Comparison of ENCODE assay signal across 9 cellular contexts in the genomic region with DNA sequence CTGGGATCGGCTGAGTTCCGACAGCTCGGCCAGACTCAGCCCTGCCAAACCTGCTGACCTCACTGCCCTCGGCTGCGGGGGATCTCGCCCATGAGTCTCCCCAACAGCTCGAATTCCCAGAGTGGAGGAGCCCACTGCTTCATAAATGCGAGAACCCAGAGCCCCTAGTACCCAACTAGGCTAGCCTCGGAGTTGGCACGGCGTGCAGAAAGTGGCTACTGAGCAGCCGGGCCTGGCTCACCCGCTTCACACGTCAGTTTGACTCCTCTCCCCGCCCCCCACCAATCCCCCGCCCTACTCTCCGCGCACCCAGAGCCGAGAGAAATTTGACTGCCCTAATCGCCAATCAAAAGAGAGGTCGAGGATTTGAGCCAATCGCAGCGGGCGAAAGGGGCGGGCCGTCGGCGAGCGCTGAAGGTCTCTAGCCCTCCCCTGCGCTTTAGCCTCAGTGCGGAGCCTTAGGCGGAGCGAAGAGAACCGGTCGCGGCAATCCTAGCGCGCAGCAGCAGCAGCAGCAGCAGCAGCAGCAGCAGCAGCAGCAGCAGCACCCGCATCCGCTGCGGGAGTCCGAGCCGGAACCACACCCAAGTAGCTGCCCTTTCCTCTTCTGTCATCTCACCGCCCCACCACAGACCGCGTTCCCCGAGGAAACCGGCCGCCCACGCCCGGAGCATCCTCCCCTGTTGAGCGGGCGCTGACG.
DNase-seq lines count a peak whose midpoint lies in the region; ATAC-seq, FAIRE-seq and TF ChIP-seq lines count a peak whose summit lies in the region.
"Had no signal": no experiment of that assay in that cellular context is flagged by ENCODE, and none has a peak within 500 bp of the region (broad histone marks: within the 10 kb centered on the region; RNA-seq: fewer than 3 reads in every experiment).

Gene GLS (plus strand): TSS at position 448 of the 700 bp plus-strand sequence. CDS start 264 bp downstream, outside the sequence.

- no peaks in the 10 kb centered on the region for H3K9me3 Mint-ChIP-seq in central memory CD8-positive, alpha-beta T cell

- no peak for TF ChIP-seq CTCF in AG09309 (IDR thresholded peaks at IDR 0.05; ENCODE audit: control insufficient read depth, insufficient read depth, low read depth, low read length, missing control alignments)

- peak within 1 kb of the TSS; percentile 95 for H3K27ac Mint-ChIP-seq in central memory CD8-positive, alpha-beta T cell (ENCODE audit: low read depth)

- FAIRE-seq in islet of Langerhans (lab: Jason Lieb, UNC) = peak; percentile 55
- FAIRE-seq: colon had no signal

- H3K36me3 Mint-ChIP-seq in central memory CD8-positive, alpha-beta T cell (ENCODE audit: insufficient read depth) = peaks cover 31% of the 10 kb centered on the region

- peak; percentile 89 for DNase-seq in AG09309 (ENCODE audit: low read depth)
- DNase-seq in NCI-H446 (lab: John Stamatoyannopoulos, UW) = peak; percentile 89 to 98
- peak; percentile 94 for DNase-seq in activated CD4-positive, CD25-positive, alpha-beta regulatory T cell treated with anti-CD3 and anti-CD28 coated beads, Interleukin-2, amount 50 U/mL, for 16 hours (ENCODE audit: low read depth, low spot score)
- DNase-seq in central memory CD8-positive, alpha-beta T cell (ENCODE audit: low spot score in 2 of 2) = peak; percentile 90 to 95
- DNase-seq in stimulated activated CD4-positive, alpha-beta T cell treated with anti-CD3 and anti-CD28 coated beads, Interleukin-12 subunit alpha, Interleukin-12 subunit beta, amount 100 ng/mL, for 4 hours = peak; percentile 93

- peak within 1 kb of the TSS; percentile 78 for H3K4me3 ChIP-seq in AG09309 (ENCODE audit: control insufficient read depth, low read depth, low read length)

- H3K27me3 Mint-ChIP-seq in central memory CD8-positive, alpha-beta T cell = no peaks in the 10 kb centered on the region

- ATAC-seq in GM19025 (IDR thresholded peaks at IDR 0.05; ENCODE audit: low read depth, unreplicated experiment) = peak; percentile 64
- ATAC-seq in HG03342 (IDR thresholded peaks at IDR 0.05; ENCODE audit: unreplicated experiment) = peak; percentile 68
- peak; percentile 68 for ATAC-seq in central memory CD8-positive, alpha-beta T cell (replicated peaks; ENCODE audit: extremely low read depth, poor library complexity, severe bottlenecking)

- H3K4me3 Mint-ChIP-seq in central memory CD8-positive, alpha-beta T cell = peak within 1 kb of the TSS; percentile 91

- peaks cover 32% of the 10 kb centered on the region for H3K4me1 Mint-ChIP-seq in central memory CD8-positive, alpha-beta T cell

Comparison
In these comparisons a context has a peak if more than half of its experiments do, and no peak if none do; other contexts are left out.
1. Peak in every context shown above with its lines: DNase-seq, ATAC-seq and H3K4me3 ChIP-seq.